2 cellular contexts compared by ENCODE assay signal in genomic region chr4:1598641-1599481, GRCh38.
TF ChIP-seq lines count a peak whose summit lies in the region.

No MANE protein-coding gene starts in this region.

TF ChIP-seq in GM23338, 12 proteins besides CTCF, POLR2A, EP300 and RAD21 (continued from another document):
- no peak for TF ChIP-seq ZNF462 (CRISPR knock-in tag; IDR thresholded peaks at IDR 0.05)
- TF ChIP-seq, protein P1, sequence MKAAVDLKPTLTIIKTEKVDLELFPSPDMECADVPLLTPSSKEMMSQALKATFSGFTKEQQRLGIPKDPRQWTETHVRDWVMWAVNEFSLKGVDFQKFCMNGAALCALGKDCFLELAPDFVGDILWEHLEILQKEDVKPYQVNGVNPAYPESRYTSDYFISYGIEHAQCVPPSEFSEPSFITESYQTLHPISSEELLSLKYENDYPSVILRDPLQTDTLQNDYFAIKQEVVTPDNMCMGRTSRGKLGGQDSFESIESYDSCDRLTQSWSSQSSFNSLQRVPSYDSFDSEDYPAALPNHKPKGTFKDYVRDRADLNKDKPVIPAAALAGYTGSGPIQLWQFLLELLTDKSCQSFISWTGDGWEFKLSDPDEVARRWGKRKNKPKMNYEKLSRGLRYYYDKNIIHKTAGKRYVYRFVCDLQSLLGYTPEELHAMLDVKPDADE (IDR thresholded peaks at IDR 0.05), result no peak
- no peak for TF ChIP-seq EZH2 (IDR thresholded peaks at IDR 0.05; ENCODE audit: low read depth, unreplicated experiment)
- TF ChIP-seq POLR2AphosphoS5 (IDR thresholded peaks at IDR 0.05; ENCODE audit: low read depth), result no peak

TF ChIP-seq in H1, 55 proteins besides CTCF, POLR2A, EP300 and RAD21 (continued from another document):
- no peak for TF ChIP-seq USF2 (IDR thresholded peaks at IDR 0.05; ENCODE audit: low read length)
- TF ChIP-seq KDM1A (IDR thresholded peaks at IDR 0.05; ENCODE audit: borderline replicate concordance, low read length), result no peak
- TF ChIP-seq RFX5 (IDR thresholded peaks at IDR 0.05; ENCODE audit: borderline replicate concordance, low read depth, low read length), result no peak
- peak; percentile 64; the same call in 1 of the 2 replicates for TF ChIP-seq GABPA (IDR thresholded peaks at IDR 0.05; ENCODE audit: borderline replicate concordance, insufficient read depth, low read length)
